16 cellular contexts compared by ENCODE assay signal in genomic region chr18:79366177-79367094, GRCh38. TPM values are rescaled to one million over a fixed set of nuclear protein-coding genes. Genes with fewer than 3 reads are reported as not detected.
A peak's percentile ranks its signal among the peaks of the same experiment; 100 is the strongest.
DNase-seq lines count a peak whose midpoint lies in the region; TF ChIP-seq lines count a peak whose summit lies in the region.
"Had no signal": no experiment of that assay in that cellular context is flagged by ENCODE, and none has a peak within 500 bp of the region (broad histone marks: within the 10 kb centered on the region; RNA-seq: fewer than 3 reads in every experiment).

No MANE protein-coding gene starts in this region.

- no peak overlapping the region for H3K4ac ChIP-seq in H9 (ENCODE audit: low read depth, low read length)

- no peak overlapping the region for H2BK5ac ChIP-seq in H9 (ENCODE audit: insufficient read length, low read length)

- in situ Hi-C loops in GM23248 (cut with MboI) = no loop called here
- in situ Hi-C loops in mammary epithelial cell (cut with MboI; ENCODE audit: low sequenced_read_pairs in 2 of 2) = no loop called here

- CTCF ChIA-PET in mammary epithelial cell (lab: Charles Lee; ENCODE audit: low non-redundant PET) = no interaction called here
- CTCF ChIA-PET in activated naive CD4-positive, alpha-beta T cell treated with anti-CD3 and anti-CD28 coated beads, Interleukin-2, amount 10 ng/mL, durations not matched to agents 7 days and 5 days (lab: Charles Lee) = interaction anchor here (0.7 to 0.8 kb wide), 2 partner anchors 15 to 165 kb away, joined by 3 read pairs; no protein-coding TSS in a partner anchor

- no peak overlapping the region for H3K56ac ChIP-seq in H9 (ENCODE audit: insufficient read length, low read depth, low read length)

- H3K4me1 ChIP-seq in GM23248 (ENCODE audit: insufficient read depth) (peaks cover 9% of the 10 kb centered on the region; the same call in 1 of the 2 replicates), mammary epithelial cell (ENCODE audit: insufficient read depth, low read length) (peaks cover 3% of the 10 kb centered on the region), H9 (ENCODE audit: insufficient read depth, low read length) (no peaks in the 10 kb centered on the region)
- H3K4me1 ChIP-seq: left ventricle myocardium inferior had no signal

- peaks cover 9 to 26% (median 18%) of the 10 kb centered on the region in 3 experiments for H3K36me3 Mint-ChIP-seq in H9 (ENCODE audit: insufficient read depth in 1 of 3, low read depth in 3 of 3)
- H3K36me3 Mint-ChIP-seq in activated naive CD4-positive, alpha-beta T cell treated with anti-CD3 and anti-CD28 coated beads, Interleukin-2, amount 10 ng/mL, durations not matched to agents 7 days and 5 days = peaks cover 17% of the 10 kb centered on the region

- H3K9ac ChIP-seq in GM23248 (no peak overlapping the region), mammary epithelial cell (ENCODE audit: insufficient read depth, low read length) (no peak overlapping the region), H9 (ENCODE audit: extremely low read depth, insufficient read length, low read length) (no peak overlapping the region)

- H2BK20ac ChIP-seq in H9 (ENCODE audit: low read depth, low read length, poor library complexity, severe bottlenecking) = no peak overlapping the region

- H3K27me3 ChIP-seq in GM23248 (replicated peaks; ENCODE audit: insufficient read depth) (no peaks in the 10 kb centered on the region), mammary epithelial cell (ENCODE audit: insufficient read depth, low read length) (no peaks in the 10 kb centered on the region), H9 (ENCODE audit: insufficient read depth, low read length) (no peaks in the 10 kb centered on the region)
- H3K27me3 ChIP-seq: heart right ventricle had no signal

- H3K4me3 Mint-ChIP-seq in H9 = no peak overlapping the region; a peak in 1 of 5 replicates
- H3K4me3 Mint-ChIP-seq in activated naive CD4-positive, alpha-beta T cell treated with anti-CD3 and anti-CD28 coated beads, Interleukin-2, amount 10 ng/mL, durations not matched to agents 7 days and 5 days = no peak overlapping the region

- H3K23me2 ChIP-seq in H9 (ENCODE audit: insufficient read length, low read depth, low read length, poor library complexity, severe bottlenecking) = no peaks in the 10 kb centered on the region

- H3K36me3 ChIP-seq in GM23248 (ENCODE audit: low read depth) (no peaks in the 10 kb centered on the region), mammary epithelial cell (ENCODE audit: insufficient read depth, low read length) (no peaks in the 10 kb centered on the region)

- no peak overlapping the region for H3K18ac ChIP-seq in H9 (ENCODE audit: insufficient read length, low read depth, low read length)

- TF ChIP-seq CTCF in foreskin fibroblast (IDR thresholded peaks at IDR 0.05; ENCODE audit: low read depth, low read length) = no peak
- no peak for TF ChIP-seq CTCF in mammary epithelial cell (conservative IDR thresholded peaks at IDR 0.05 in 1 of 2, IDR thresholded peaks at IDR 0.05 in 1 of 2; ENCODE audit: extremely low read depth in 1 of 2, insufficient read depth in 1 of 2, low read depth in 1 of 2, low read length in 2 of 2)
- TF ChIP-seq CTCF in H9 (conservative IDR thresholded peaks at IDR 0.05) = no peak

- no peak overlapping the region for H2BK15ac ChIP-seq in H9 (ENCODE audit: low read depth, low read length)

- H4K8ac ChIP-seq in H9 (replicated peaks; ENCODE audit: insufficient read length, low read depth, low read length) = no peak overlapping the region

- H2AFZ ChIP-seq in GM23248 = no peak overlapping the region
- H2AFZ ChIP-seq in mammary epithelial cell (ENCODE audit: low read depth, low read length) = no peak overlapping the region
- H2AFZ ChIP-seq in H9 (ENCODE audit: low read length) = no peak overlapping the region

- H3K79me2 ChIP-seq in GM23248 (ENCODE audit: insufficient read depth) (no peaks in the 10 kb centered on the region), mammary epithelial cell (ENCODE audit: insufficient read depth, low read length) (no peaks in the 10 kb centered on the region), H9 (ENCODE audit: insufficient read depth, low read length) (no peaks in the 10 kb centered on the region)

- no peak overlapping the region for H3K4me2 ChIP-seq in GM23248 (ENCODE audit: unreplicated experiment)
- no peak overlapping the region for H3K4me2 ChIP-seq in mammary epithelial cell (ENCODE audit: insufficient read depth, low read depth, low read length)
- no peak overlapping the region for H3K4me2 ChIP-seq in H9 (ENCODE audit: insufficient read depth, insufficient read length, low read length)

- no peak overlapping the region for H3K23ac ChIP-seq in H9 (ENCODE audit: insufficient read length, low read depth, low read length)

- H3K27ac ChIP-seq in GM23248 (no peak overlapping the region), substantia nigra (ENCODE audit: low read depth, low read length, poor library complexity, severe bottlenecking) (peak overlapping the region; percentile 68), mammary epithelial cell (ENCODE audit: insufficient read depth, low read depth, low read length) (no peak overlapping the region), H9 (ENCODE audit: insufficient read length, low read depth, low read length) (no peak overlapping the region)
- H3K27ac ChIP-seq: heart right ventricle, left ventricle myocardium inferior, thoracic aorta, VCaP had no signal

- no peaks in the 10 kb centered on the region for H3K27me3 Mint-ChIP-seq in H9 (ENCODE audit: low read depth)
- no peaks in the 10 kb centered on the region for H3K27me3 Mint-ChIP-seq in activated naive CD4-positive, alpha-beta T cell treated with anti-CD3 and anti-CD28 coated beads, Interleukin-2, amount 10 ng/mL, durations not matched to agents 7 days and 5 days

- H4K20me1 ChIP-seq in GM23248 (ENCODE audit: insufficient read depth) = no peaks in the 10 kb centered on the region
- no peaks in the 10 kb centered on the region for H4K20me1 ChIP-seq in mammary epithelial cell (ENCODE audit: insufficient read depth, low read length)
- no peaks in the 10 kb centered on the region for H4K20me1 ChIP-seq in H9 (ENCODE audit: control insufficient read depth, insufficient read depth, insufficient read length)

- H3K79me1 ChIP-seq in H9 (ENCODE audit: insufficient read depth, low read depth, low read length, poor library complexity, severe bottlenecking) = no peaks in the 10 kb centered on the region

- H3K4me1 Mint-ChIP-seq in H9 = peaks cover 0 to 5% of the 10 kb centered on the region in 2 experiments; a peak in 2 of 4 replicates
- peaks cover 29% of the 10 kb centered on the region for H3K4me1 Mint-ChIP-seq in activated naive CD4-positive, alpha-beta T cell treated with anti-CD3 and anti-CD28 coated beads, Interleukin-2, amount 10 ng/mL, durations not matched to agents 7 days and 5 days

- H3K9me3 Mint-ChIP-seq in H9 = peaks cover 0 to 3% of the 10 kb centered on the region in 2 experiments; a peak in 2 of 5 replicates
- no peaks in the 10 kb centered on the region for H3K9me3 Mint-ChIP-seq in activated naive CD4-positive, alpha-beta T cell treated with anti-CD3 and anti-CD28 coated beads, Interleukin-2, amount 10 ng/mL, durations not matched to agents 7 days and 5 days

- no peak overlapping the region for H2AK5ac ChIP-seq in H9 (ENCODE audit: insufficient read length, low read length)

- H3K14ac ChIP-seq in H9 (ENCODE audit: insufficient read depth, low read length) = no peak overlapping the region; the same call in 1 of the 2 replicates

- no peaks in the 10 kb centered on the region for H3K9me2 ChIP-seq in GM23248 (ENCODE audit: insufficient read depth)

- H4K5ac ChIP-seq in H9 (ENCODE audit: insufficient read length, low read depth, low read length) = no peak overlapping the region

- no peak overlapping the region for H3K27ac Mint-ChIP-seq in H9
- H3K27ac Mint-ChIP-seq in activated naive CD4-positive, alpha-beta T cell treated with anti-CD3 and anti-CD28 coated beads, Interleukin-2, amount 10 ng/mL, durations not matched to agents 7 days and 5 days = no peak overlapping the region

- peaks cover 8% of the 10 kb centered on the region for H3F3A ChIP-seq in GM23248 (ENCODE audit: insufficient read depth)

- intact Hi-C loops in mammary epithelial cell (cut with micrococcal nuclease) = no loop called here

- DNase-seq in GM23248 (peak; percentile 65), amniotic epithelial cell (ENCODE audit: low read depth) (peak; percentile 21), foreskin fibroblast (peak; percentile 89 to 90), substantia nigra (lab: John Stamatoyannopoulos, UW) (peak in 1 of 49 donors; percentile 21), mammary epithelial cell (no peak), H9 (no peak)
- DNase-seq in activated naive CD4-positive, alpha-beta T cell treated with anti-CD3 and anti-CD28 coated beads, Interleukin-2, amount 10 ng/mL, durations not matched to agents 7 days and 5 days = no peak
- DNase-seq: amniotic stem cell; effector CD4-positive, alpha-beta T cell; heart right ventricle; Karpas-422; left ventricle myocardium inferior; NCI-H187 treated with DMSO at 0.1 percent for 48 hours; NCI-H82 had no signal

- H3K9me3 ChIP-seq in GM23248 (ENCODE audit: low read depth) = no peaks in the 10 kb centered on the region
- peaks cover 3% of the 10 kb centered on the region for H3K9me3 ChIP-seq in mammary epithelial cell (replicated peaks; ENCODE audit: insufficient read depth, low read length)
- no peaks in the 10 kb centered on the region for H3K9me3 ChIP-seq in H9 (ENCODE audit: control insufficient read depth, low read depth, low read length)
- H3K9me3 ChIP-seq: heart right ventricle, left ventricle myocardium inferior, thoracic aorta had no signal

- 41 to 52% methylated on average over 22 to 29 of the region's 29 CpGs for WGBS in GM23248 (ENCODE audit: low coverage in 1 of 2, low lambda C conversion rate in 2 of 2, missing lambda C conversion rate in 2 of 2), 2 experiments
- WGBS in mammary epithelial cell (ENCODE audit: low coverage, missing lambda C conversion rate) = 47% methylated on average over 27 of the region's 29 CpGs
- no CpG with 5 or more reads among the region's 29 CpGs for WGBS in H9 (ENCODE audit: extremely low coverage, insufficient read length, low lambda C conversion rate)

- H2BK12ac ChIP-seq in H9 (ENCODE audit: insufficient read length, low read depth, low read length) = no peak overlapping the region

- H2BK120ac ChIP-seq in H9 (ENCODE audit: low read depth, low read length, poor library complexity, severe bottlenecking) = no peak overlapping the region

- BruUV-seq in mammary epithelial cell (replicated peaks; lab: Mats Ljungman, UMichigan) = no TSS peak

- no peak overlapping the region for H3T11ph ChIP-seq in H9 (ENCODE audit: low read length)

- H4K91ac ChIP-seq in H9 (ENCODE audit: insufficient read length, low read depth, low read length) = no peak overlapping the region

- H3K4me3 ChIP-seq in GM23248 (no peak overlapping the region), foreskin fibroblast (ENCODE audit: low read depth in 1 of 2, low read length in 2 of 2) (no peak overlapping the region), mammary epithelial cell (replicated peaks in 1 of 3; ENCODE audit: insufficient read depth in 1 of 3, low read depth in 2 of 3, low read length in 3 of 3) (no peak overlapping the region)
- H3K4me3 ChIP-seq: heart right ventricle, left ventricle myocardium inferior, thoracic aorta had no signal

- dilution Hi-C loops in mammary epithelial cell (cut with HindIII; ENCODE audit: low sequenced_read_pairs) = no loop called here

RNA-seq across cellular contexts. Expression of gene NFATC1, which starts 29.3 kb away (rescaled TPM):
- total RNA-seq in GM23248 (2014; rRNA removed; shearing (Covaris generic)) = 6.4 and 7.5 TPM in 2 replicates
- polyA plus RNA-seq in GM23248 (2016; fragmentation: Nextera tagmentation; extraction: Ambion mirVana) (9.2 and 9.8 TPM in 2 replicates), mammary epithelial cell (0.60 TPM)
- total RNA-seq in mammary epithelial cell (1 to 10 TPM; 2.7 to 3.4 TPM), H9 (2021) (5.3 and 5.5 TPM in 2 replicates)
- polyA minus RNA-seq in mammary epithelial cell = 2.3 TPM

Comparison
In these comparisons a context has a peak if more than half of its experiments do, and no peak if none do; other contexts are left out.
1. DNase-seq: peak in GM23248 (single experiment), amniotic epithelial cell (single experiment) and foreskin fibroblast (2 of 2); none in mammary epithelial cell (single experiment), H9 (single experiment) and activated naive CD4-positive, alpha-beta T cell treated with anti-CD3 and anti-CD28 coated beads, Interleukin-2, amount 10 ng/mL, durations not matched to agents 7 days and 5 days (single experiment).